16 cellular contexts compared by ENCODE assay signal in genomic region chr15:46039703-46040102, GRCh38.
"Had no signal": no experiment of that assay in that cellular context is flagged by ENCODE, and none has a peak within 500 bp of the region (broad histone marks: within the 10 kb centered on the region; RNA-seq: fewer than 3 reads in every experiment).

No MANE protein-coding gene starts in this region.

- H3K27ac ChIP-seq: SJCRH30 had no signal

- H3K4me1 ChIP-seq: SJCRH30 had no signal

- DNase-seq: KBM-7, NCI-H1048, NCI-H1105, NCI-H1417, NCI-H1436 treated with DMSO at 0.1 percent for 48 hours, NCI-H1694, NCI-H187 treated with DMSO at 0.1 percent for 48 hours, NCI-H2029 treated with DMSO at 0.1 percent for 48 hours, NCI-H2171 treated with DMSO at 0.1 percent for 48 hours, NCI-H524, NCI-H526 treated with DMSO at 0.1 percent for 48 hours, NCI-H748 treated with DMSO at 0.1 percent for 48 hours, RPMI8226, SHP77 treated with DMSO at 0.1 percent for 48 hours, SJCRH30 had no signal

- H3K36me3 ChIP-seq: SJCRH30 had no signal

- ATAC-seq: SK-N-SH treated with all-trans-retinoic acid at 6 μM for 48 hours had no signal

- H3K4me3 ChIP-seq: SJCRH30 had no signal

- H3K9me3 ChIP-seq: SJCRH30 had no signal

- H3K27me3 ChIP-seq: SJCRH30 had no signal
